ENCODE assay signal across 9 cellular contexts in the genomic region with DNA sequence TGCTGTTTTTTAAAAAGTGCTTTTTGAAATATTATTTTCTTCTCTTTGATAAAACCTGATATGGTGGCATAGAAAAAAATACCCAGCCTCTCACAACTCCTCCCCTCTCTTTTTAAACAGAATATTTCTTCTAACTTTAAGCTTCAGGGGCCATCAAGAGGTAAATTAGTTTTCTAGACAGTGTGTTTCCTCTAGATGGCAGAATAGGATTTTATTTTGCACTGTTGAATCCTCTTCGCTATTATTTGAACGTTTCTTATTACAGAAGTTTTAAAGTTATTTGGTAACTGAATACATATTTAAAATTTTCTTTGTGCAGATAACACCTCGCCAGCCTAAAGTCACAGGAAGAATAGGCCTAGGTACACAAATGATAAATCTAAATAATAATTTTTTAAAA. TPM values are rescaled to one million over a fixed set of nuclear protein-coding genes. Genes with fewer than 3 reads are reported as not detected.
DNase-seq lines count a peak whose midpoint lies in the region; ATAC-seq and TF ChIP-seq lines count a peak whose summit lies in the region.
"Had no signal": no experiment of that assay in that cellular context is flagged by ENCODE, and none has a peak within 500 bp of the region (broad histone marks: within the 10 kb centered on the region; RNA-seq: fewer than 3 reads in every experiment).

No MANE protein-coding gene starts in this region.

- H3K27me3 ChIP-seq in A673 (replicated peaks; ENCODE audit: insufficient read depth, low read depth, low read length, poor library complexity) (no peaks in the 10 kb centered on the region), GM23338 (ENCODE audit: insufficient read depth) (no peaks in the 10 kb centered on the region), Panc1 (ENCODE audit: control insufficient read depth, insufficient read depth, low read length) (no peaks in the 10 kb centered on the region)

- no peaks in the 10 kb centered on the region for H3K79me2 ChIP-seq in GM23338 (replicated peaks; ENCODE audit: insufficient read depth)

- H3K36me3 Mint-ChIP-seq in GM23338 (ENCODE audit: low read depth), result no peaks in the 10 kb centered on the region

- TF ChIP-seq CTCF in A673 (conservative IDR thresholded peaks at IDR 0.05; ENCODE audit: low read depth, low read length) (peak; percentile 65), GM23338 (conservative IDR thresholded peaks at IDR 0.05; ENCODE audit: low read depth in 2 of 2) (peak; percentile 50 to 60), Panc1 (IDR thresholded peaks at IDR 0.05) (peak; percentile 41; the same call in 1 of the 2 replicates)

- no peak overlapping the region for H3K27ac Mint-ChIP-seq in GM23338

- H3K4me3 ChIP-seq in A673 (ENCODE audit: low read depth, low read length, poor library complexity, severe bottlenecking) (no peak overlapping the region), GM23338 (no peak overlapping the region), Panc1 (ENCODE audit: low read depth in 2 of 2, low read length in 2 of 2) (no peak overlapping the region)

- no peaks in the 10 kb centered on the region for H3K36me3 ChIP-seq in A673 (ENCODE audit: insufficient read depth, low read length, poor library complexity, severe bottlenecking)
- H3K36me3 ChIP-seq in GM23338 (ENCODE audit: insufficient read depth), result no peaks in the 10 kb centered on the region
- H3K36me3 ChIP-seq in Panc1 (ENCODE audit: control insufficient read depth, insufficient read depth, low read length), result no peaks in the 10 kb centered on the region

- H2AFZ ChIP-seq in GM23338, result no peak overlapping the region

- H3K9me3 ChIP-seq in A673 (ENCODE audit: low read depth, low read length, poor library complexity, severe bottlenecking) (no peaks in the 10 kb centered on the region), Panc1 (ENCODE audit: control insufficient read depth, insufficient read depth, low read depth, low read length) (no peaks in the 10 kb centered on the region)

- in situ Hi-C loops in Panc1 (cut with HindIII; ENCODE audit: low pct_unique_long_range_greater_than_20kb, low sequenced_read_pairs), result no loop called here

- BruUV-seq in A673 (replicated peaks; lab: Mats Ljungman, UMichigan) (no TSS peak), Panc1 (replicated peaks; lab: Mats Ljungman, UMichigan) (no TSS peak)

- H3F3A ChIP-seq in GM23338 (replicated peaks; ENCODE audit: low read depth), result no peaks in the 10 kb centered on the region

- no peaks in the 10 kb centered on the region; the same call in 2 of the 3 replicates for H3K4me1 Mint-ChIP-seq in GM23338

- POLR2A ChIA-PET in A673 (lab: Charles Lee; ENCODE audit: low non-redundant PET), result interaction anchor here (0.7 kb wide), 1 partner anchor 31 kb away, joined by 7 read pairs; no protein-coding TSS in a partner anchor
- POLR2A ChIA-PET in Panc1 (lab: Charles Lee), result no interaction called here

- H3K4me3 Mint-ChIP-seq in GM23338, result no peak overlapping the region

- ATAC-seq in GM23338 (no peak; the same call in 2 of the 3 replicates), Panc1 (no peak), GM21528 (IDR thresholded peaks at IDR 0.05; ENCODE audit: low FRiP score, unreplicated experiment) (no peak), GM21786 (IDR thresholded peaks at IDR 0.05; ENCODE audit: unreplicated experiment) (no peak)

- H3K9me3 Mint-ChIP-seq in GM23338, result no peaks in the 10 kb centered on the region; the same call in 2 of the 3 replicates

- H3K4me1 ChIP-seq in A673 (ENCODE audit: insufficient read depth, low read length, poor library complexity, severe bottlenecking) (peaks cover 12% of the 10 kb centered on the region), GM23338 (ENCODE audit: insufficient read depth) (0 out of 2 replicates have a peak, but pooled peaks cover 6% of the 10 kb centered on the region), Panc1 (ENCODE audit: control insufficient read depth, insufficient read depth, low read length) (no peaks in the 10 kb centered on the region)

- no peaks in the 10 kb centered on the region for H4K20me1 ChIP-seq in GM23338 (replicated peaks; ENCODE audit: insufficient read depth)

- H3K9me2 ChIP-seq in GM23338 (ENCODE audit: insufficient read depth), result no peaks in the 10 kb centered on the region

- H3K4me2 ChIP-seq in GM23338, result no peak overlapping the region

- H3K27ac ChIP-seq in A673 (ENCODE audit: low read depth, low read length, poor library complexity, severe bottlenecking) (no peak overlapping the region), GM23338 (ENCODE audit: low read depth) (no peak overlapping the region), Panc1 (ENCODE audit: low read length) (no peak overlapping the region)

- intact Hi-C loops in A673 (cut with micrococcal nuclease; ENCODE audit: unreplicated experiment) (loop anchor here (5.0 to 10.0 kb wide), 2 partner anchors 225 to 928 kb away; no protein-coding TSS in a partner anchor), Panc1 (cut with micrococcal nuclease; ENCODE audit: unreplicated experiment) (no loop called here)

- H3K27me3 Mint-ChIP-seq in GM23338 (ENCODE audit: insufficient read depth, low read depth, poor library complexity), result peaks cover 3% of the 10 kb centered on the region

- DNase-seq in A673 (ENCODE audit: low spot score) (peak; percentile 64), GM23338 (ENCODE audit: low spot score) (peak; percentile 33), Panc1 (ENCODE audit: low read depth, low spot score) (no peak), fibroblast of gingiva (ENCODE audit: low read depth) (peak; percentile 30), D341Med (ENCODE audit: low spot score) (no peak), EL (no peak)
- DNase-seq: effector memory CD4-positive, alpha-beta T cell had no signal

- CTCF ChIA-PET in A673 (lab: Charles Lee), result interaction anchor here (0.7 kb wide), 1 partner anchor 514 kb away, joined by 3 read pairs; no protein-coding TSS in a partner anchor
- CTCF ChIA-PET in Panc1 (lab: Charles Lee), result interaction anchor here (0.6 to 0.7 kb wide), 2 partner anchors 24 to 1015 kb away, joined by 3 read pairs; no protein-coding TSS in a partner anchor

TF ChIP-seq in GM23338, 12 proteins besides CTCF, POLR2A, EP300 and RAD21 (continues in another document):
- TF ChIP-seq REST (IDR thresholded peaks at IDR 0.05; ENCODE audit: unreplicated experiment), result no peak
- no peak for TF ChIP-seq POLR2AphosphoS5 (IDR thresholded peaks at IDR 0.05; ENCODE audit: low read depth)
- no peak for TF ChIP-seq ETS1 (IDR thresholded peaks at IDR 0.05)
- no peak for TF ChIP-seq NANOG (IDR thresholded peaks at IDR 0.05; ENCODE audit: borderline replicate concordance)
- TF ChIP-seq ZNF331 (CRISPR knock-in tag; IDR thresholded peaks at IDR 0.05; ENCODE audit: low read depth), result no peak
- TF ChIP-seq CREB1 (CRISPR knock-in tag; IDR thresholded peaks at IDR 0.05; ENCODE audit: low read depth), result no peak
- no peak for TF ChIP-seq EZH2 (IDR thresholded peaks at IDR 0.05; ENCODE audit: low read depth, unreplicated experiment)
- TF ChIP-seq STAT1 (IDR thresholded peaks at IDR 0.05; ENCODE audit: unreplicated experiment), result no peak
- TF ChIP-seq ZNF114 (CRISPR knock-in tag; IDR thresholded peaks at IDR 0.05), result no peak
- TF ChIP-seq JUNB (IDR thresholded peaks at IDR 0.05; ENCODE audit: unreplicated experiment), result no peak
- no peak for TF ChIP-seq EZH2phosphoT487 (IDR thresholded peaks at IDR 0.05; ENCODE audit: unreplicated experiment)

RNA-seq across cellular contexts. Expression of gene ARL5B, which starts 30.3 kb away (rescaled TPM):
- total RNA-seq in A673 (2021) (30.0 and 30.2 TPM in 2 replicates), Panc1 (2021; ENCODE audit: unreplicated experiment) (12.2 TPM)
- 76.4 and 82.0 TPM in 2 replicates for total RNA-seq in GM23338 (2014; rRNA removed; shearing (Covaris generic))
- 21.5 and 22.8 TPM in 2 replicates for polyA plus RNA-seq in GM23338 (2016; fragmentation: Nextera tagmentation; extraction: Ambion mirVana)
- 4.0 TPM for polyA plus RNA-seq in Panc1 (2012; ENCODE audit: insufficient read length)

RNA-seq across cellular contexts. Expression of gene NSUN6, which starts 38.1 kb away (rescaled TPM):
- total RNA-seq in A673 (2021) (16.4 and 17.1 TPM in 2 replicates), Panc1 (2021; ENCODE audit: unreplicated experiment) (4.3 TPM)
- 12.5 and 18.1 TPM in 2 replicates for total RNA-seq in GM23338 (2014; rRNA removed; shearing (Covaris generic))
- 36.3 and 37.4 TPM in 2 replicates for polyA plus RNA-seq in GM23338 (2016; fragmentation: Nextera tagmentation; extraction: Ambion mirVana)
- 2.4 TPM for polyA plus RNA-seq in Panc1 (2012; ENCODE audit: insufficient read length)

Comparison
In these comparisons a context has a peak if more than half of its experiments do, and no peak if none do; other contexts are left out.
1. DNase-seq: peak in A673 (single experiment), GM23338 (single experiment) and fibroblast of gingiva (single experiment); none in Panc1 (single experiment), D341Med (single experiment) and EL (single experiment).
2. Peak in every context shown above with its lines, with median percentiles within 50 percentile points of each other: CTCF ChIP-seq.